In the genomic region with DNA sequence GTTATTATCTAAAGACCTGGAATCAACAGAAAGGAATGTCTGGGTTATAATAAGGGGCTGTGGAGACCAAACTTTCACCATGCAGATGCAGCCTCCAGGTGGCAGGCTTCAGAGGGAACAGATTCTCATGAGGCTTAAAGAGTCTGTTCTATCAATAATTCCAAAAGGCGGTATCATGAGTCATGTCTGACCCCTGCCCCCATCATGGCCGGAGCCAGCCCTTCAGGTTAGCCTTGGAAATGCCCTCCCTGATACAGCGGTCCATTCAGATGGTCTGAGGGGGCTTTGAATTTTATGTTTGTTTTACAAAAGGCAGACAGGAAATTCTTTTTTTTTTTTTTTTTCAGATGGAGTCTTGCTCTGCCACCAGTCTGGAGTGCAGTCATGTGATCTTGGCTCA, we compare ENCODE assay signal across 7 cellular contexts. TPM values are rescaled to one million over a fixed set of nuclear protein-coding genes. Genes with fewer than 3 reads are reported as not detected.
A peak's percentile ranks its signal among the peaks of the same experiment; 100 is the strongest.
DNase-seq lines count a peak whose midpoint lies in the region; ATAC-seq and TF ChIP-seq lines count a peak whose summit lies in the region.

No MANE protein-coding gene starts in this region.

- ATAC-seq in SK-N-SH treated with all-trans-retinoic acid at 6 μM for 48 hours: peak; percentile 94
- no peak for ATAC-seq in GM18519 (IDR thresholded peaks at IDR 0.05; ENCODE audit: low FRiP score, unreplicated experiment)
- no peak for ATAC-seq in GM19328 (IDR thresholded peaks at IDR 0.05; ENCODE audit: unreplicated experiment)

- H3K4me3 ChIP-seq in coronary artery: no peak overlapping the region

- TF ChIP-seq CTCF in coronary artery (IDR thresholded peaks at IDR 0.05): peak; percentile 31

- DNase-seq in GM03348 (ENCODE audit: low spot score): peak; percentile 70
- peak in 50 of 76 experiments; percentile 4 to 72 (median 34) for DNase-seq in HUDEP-2 (lab: John Stamatoyannopoulos, UW; ENCODE audit: unreplicated experiment in 76 of 76)
- no peak for DNase-seq in coronary artery (ENCODE audit: low spot score)
- DNase-seq in mucosa of gallbladder (ENCODE audit: low spot score): peak; percentile 49

- no peak overlapping the region for H3K27ac ChIP-seq in coronary artery

TF ChIP-seq in SK-N-SH treated with all-trans-retinoic acid at 6 μM for 48 hours, 23 proteins besides CTCF, POLR2A, EP300 and RAD21:
- TF ChIP-seq RARB (CRISPR knock-in tag; IDR thresholded peaks at IDR 0.05) (no peak), ZC3H10 (CRISPR knock-in tag; IDR thresholded peaks at IDR 0.05) (no peak), SNAI2 (CRISPR knock-in tag; IDR thresholded peaks at IDR 0.05) (no peak), ZNF70 (CRISPR knock-in tag; IDR thresholded peaks at IDR 0.05) (no peak), GLIS3 (CRISPR knock-in tag; IDR thresholded peaks at IDR 0.05) (no peak), OSR1 (CRISPR knock-in tag; IDR thresholded peaks at IDR 0.05) (no peak)
TF ChIP-seq in SK-N-SH treated with all-trans-retinoic acid at 6 μM for 48 hours: peak in this region for 0.

RNA-seq across cellular contexts. Expression of gene LAMP1, which starts 21.7 kb away (rescaled TPM):
- total RNA-seq in mucosa of gallbladder: 306 TPM
